In genomic region chr11:32819187-32819586, GRCh38 we compare ENCODE assay signal across 28 cellular contexts. TPM values are rescaled to one million over a fixed set of nuclear protein-coding genes. Genes with fewer than 3 reads are reported as not detected.
"Had no signal": no experiment of that assay in that cellular context is flagged by ENCODE, and none has a peak within 500 bp of the region (broad histone marks: within the 10 kb centered on the region; RNA-seq: fewer than 3 reads in every experiment).

No MANE protein-coding gene starts in this region.

- H3K27me3 ChIP-seq: stomach, suprapubic skin, testis, thyroid gland, tibial artery, tibial nerve, transverse colon, upper lobe of left lung, upper lobe of right lung, uterus, vagina had no signal

- H3K4me3 ChIP-seq: stomach, suprapubic skin, testis, thoracic aorta, thyroid gland, tibial artery, tibial nerve, transverse colon, upper lobe of left lung, upper lobe of right lung, uterus, vagina had no signal

- H3K4me1 ChIP-seq: stomach, suprapubic skin, testis, thyroid gland, tibial artery, tibial nerve, transverse colon, upper lobe of left lung, upper lobe of right lung, uterus, vagina had no signal

- ATAC-seq: stimulated activated effector memory CD8-positive, alpha-beta T cell treated with anti-CD3 and anti-CD28 coated beads, Interleukin-12 subunit alpha, Interleukin-12 subunit beta, amount 100 ng/mL, for 72 hours; stimulated activated memory B cell treated with anti-CD40 and anti-IgM and Interleukin-4, amounts not matched to agents 10 μg/mL and 1 μg/mL and 100 μg/mL, for 72 hours; stimulated activated naive B cell treated with anti-CD40 and anti-IgM and Interleukin-4, amounts not matched to agents 10 μg/mL and 1 μg/mL and 100 μg/mL, for 72 hours; stimulated activated naive CD8-positive, alpha-beta T cell treated with anti-CD3 and anti-CD28 coated beads, Interleukin-15, amount 100 ng/mL, for 72 hours; stimulated activated naive CD8-positive, alpha-beta T cell treated with anti-CD3 and anti-CD28 coated beads, Interleukin-15, Interleukin-2, amounts not matched to agents 100 U/mL and 50 U/mL, for 24 hours; upper lobe of right lung had no signal

- H3K27ac ChIP-seq: stomach, suprapubic skin, testis, thoracic aorta, thyroid gland, tibial artery, tibial nerve, transverse colon, upper lobe of left lung, upper lobe of right lung, uterus, vagina had no signal

- H3K9me3 ChIP-seq: stomach, suprapubic skin, testis, thoracic aorta, thyroid gland, tibial artery, tibial nerve, transverse colon, upper lobe of left lung, upper lobe of right lung, uterus, vagina had no signal

- FAIRE-seq: urothelium cell line had no signal

- DNase-seq: stimulated activated CD4-positive, alpha-beta T cell treated with anti-CD3 and anti-CD28 coated beads, Interleukin-2, amount 100 ng/mL, for 48 hours; stimulated activated CD4-positive, alpha-beta T cell treated with anti-CD3 and anti-CD28 coated beads, Interleukin-4, amount 100 ng/mL, for 1 hour; stimulated activated CD4-positive, alpha-beta T cell treated with anti-CD3 and anti-CD28 coated beads, Interleukin-4, amount 100 ng/mL, for 24 hours; stimulated activated CD4-positive, alpha-beta T cell treated with anti-CD3 and anti-CD28 coated beads, Interleukin-4, amount 100 ng/mL, for 4 hours; stimulated activated CD8-positive, alpha-beta memory T cell treated with anti-CD3 and anti-CD28 coated beads, Interleukin-4, amount 100 ng/mL, for 48 hours; stimulated activated naive B cell treated with anti-CD40 and anti-IgM and Interleukin-4, amounts not matched to agents 10 μg/mL and 1 μg/mL and 100 μg/mL, for 72 hours; stimulated activated naive CD4-positive, alpha-beta T cell; stimulated activated naive CD4-positive, alpha-beta T cell treated with Interleukin-2 at 50 U/mL for 16 hours; stimulated activated naive CD8-positive, alpha-beta T cell treated with anti-CD3 and anti-CD28 coated beads, Interleukin-15, amount 100 ng/mL, for 72 hours; stimulated activated naive CD8-positive, alpha-beta T cell treated with anti-CD3 and anti-CD28 coated beads, Interleukin-15, Interleukin-2, amounts not matched to agents 100 U/mL and 50 U/mL, for 24 hours; stomach; substantia nigra; testis; thyroid gland; tibial artery; transverse colon; trophoblast cell; upper lobe of left lung; upper lobe of right lung; uterus had no signal

- H3K36me3 ChIP-seq: stomach, suprapubic skin, thoracic aorta, thyroid gland, tibial artery, tibial nerve, transverse colon, upper lobe of left lung, upper lobe of right lung, uterus, vagina had no signal

RNA-seq across cellular contexts. Expression of gene CCDC73, which starts 24.7 kb away (rescaled TPM):
- total RNA-seq: suprapubic skin, transverse colon, upper lobe of right lung, vagina had no signal
- polyA plus RNA-seq: stomach, urinary bladder had no signal
